37 cellular contexts compared by ENCODE assay signal in genomic region chr5:175120412-175120811, GRCh38.
"Had no signal": no experiment of that assay in that cellular context is flagged by ENCODE, and none has a peak within 500 bp of the region (broad histone marks: within the 10 kb centered on the region; RNA-seq: fewer than 3 reads in every experiment).

No MANE protein-coding gene starts in this region.

- H3K9me3 ChIP-seq: adrenal gland, body of pancreas, breast epithelium had no signal

- H3K27me3 ChIP-seq: adrenal gland, body of pancreas, brain microvascular endothelial cell, breast epithelium had no signal

- H3K4me1 ChIP-seq: adrenal gland, body of pancreas, breast epithelium had no signal

- ATAC-seq: activated CD4-positive, alpha-beta T cell treated with anti-CD3 and anti-CD28 coated beads for 36 hours; activated CD4-positive, CD25-positive, alpha-beta regulatory T cell treated with anti-CD3 and anti-CD28 coated beads, Interleukin-2, amount 50 U/mL, for 24 hours; activated CD8-positive, alpha-beta memory T cell treated with anti-CD3 and anti-CD28 coated beads, Interleukin-2, amount 10 ng/mL, durations not matched to agents 7 days and 5 days; activated CD8-positive, alpha-beta T cell treated with anti-CD3 and anti-CD28 coated beads, Interleukin-2, amount 10 ng/mL, durations not matched to agents 7 days and 5 days; activated naive CD4-positive, alpha-beta T cell treated with anti-CD3 and anti-CD28 coated beads, Interleukin-2, amount 50 U/mL, for 72 hours; activated T-cell treated with anti-CD3 and anti-CD28 coated beads, Interleukin-2, amount 50 U/mL, for 72 hours; activated T-helper 17 cell treated with anti-CD3 and anti-CD28 coated beads, Interleukin-2, amount 50 U/mL, for 72 hours; body of pancreas had no signal

- H3K4me1 Mint-ChIP-seq: activated CD4-positive, alpha-beta memory T cell treated with anti-CD3 and anti-CD28 coated beads, Interleukin-2, amount 10 ng/mL, durations not matched to agents 7 days and 5 days; activated CD4-positive, alpha-beta T cell treated with anti-CD3 and anti-CD28 coated beads for 36 hours; activated CD4-positive, alpha-beta T cell treated with anti-CD3 and anti-CD28 coated beads, Interleukin-2, amount 10 ng/mL, durations not matched to agents 7 days and 5 days; activated CD8-positive, alpha-beta memory T cell treated with anti-CD3 and anti-CD28 coated beads, Interleukin-2, amount 10 ng/mL, durations not matched to agents 7 days and 5 days; activated naive CD8-positive, alpha-beta T cell treated with anti-CD3 and anti-CD28 coated beads for 36 hours; activated T-helper 17 cell treated with anti-CD3 and anti-CD28 coated beads, Interleukin-2, amount 50 U/mL, for 72 hours; central memory CD8-positive, alpha-beta T cell had no signal

- H3K36me3 ChIP-seq: adrenal gland, brain microvascular endothelial cell, breast epithelium had no signal

- H3K27ac Mint-ChIP-seq: activated CD4-positive, alpha-beta memory T cell treated with anti-CD3 and anti-CD28 coated beads, Interleukin-2, amount 10 ng/mL, durations not matched to agents 7 days and 5 days; activated CD4-positive, alpha-beta T cell treated with anti-CD3 and anti-CD28 coated beads for 36 hours; activated CD4-positive, alpha-beta T cell treated with anti-CD3 and anti-CD28 coated beads, Interleukin-2, amount 10 ng/mL, durations not matched to agents 7 days and 5 days; activated CD8-positive, alpha-beta memory T cell treated with anti-CD3 and anti-CD28 coated beads, Interleukin-2, amount 10 ng/mL, durations not matched to agents 7 days and 5 days; activated CD8-positive, alpha-beta T cell treated with anti-CD3 and anti-CD28 coated beads, Interleukin-2, amount 10 ng/mL, durations not matched to agents 7 days and 5 days; activated naive CD4-positive, alpha-beta T cell treated with anti-CD3 and anti-CD28 coated beads for 36 hours; activated naive CD4-positive, alpha-beta T cell treated with anti-CD3 and anti-CD28 coated beads, Interleukin-2, amount 50 U/mL, for 72 hours; activated naive CD8-positive, alpha-beta T cell treated with anti-CD3 and anti-CD28 coated beads for 36 hours; activated T-cell treated with anti-CD3 and anti-CD28 coated beads, Interleukin-2, amount 50 U/mL, for 24 hours; activated T-cell treated with anti-CD3 and anti-CD28 coated beads, Interleukin-2, amount 50 U/mL, for 72 hours; activated T-helper 1 cell treated with anti-CD3 and anti-CD28 coated beads, Interleukin-12 subunit alpha, Interleukin-12 subunit beta, Interleukin-2, Interleukin-4 antibody, amounts not matched to agents 30 ng/mL and 10 ng/mL and 1 ng/mL, durations not matched to agents 14 hours and 24 hours and 36 hours; activated T-helper 17 cell treated with anti-CD3 and anti-CD28 coated beads, Interleukin-2, amount 50 U/mL, for 72 hours; T-helper 1 cell treated with Interleukin-12 subunit alpha and Interleukin-12 subunit beta and Interleukin-4 antibody, amounts not matched to agents 30 μg/mL and 1 μg/mL, for 36 hours; T-helper 2 cell treated with Interferon-gamma antibody and Interleukin-4, amounts not matched to agents 5 μg/mL and 100 μg/mL, for 36 hours had no signal

- H3K4me3 Mint-ChIP-seq: activated CD4-positive, alpha-beta memory T cell treated with anti-CD3 and anti-CD28 coated beads, Interleukin-2, amount 10 ng/mL, durations not matched to agents 7 days and 5 days; activated CD4-positive, alpha-beta T cell treated with anti-CD3 and anti-CD28 coated beads for 36 hours; activated CD4-positive, alpha-beta T cell treated with anti-CD3 and anti-CD28 coated beads, Interleukin-2, amount 10 ng/mL, durations not matched to agents 7 days and 5 days; activated CD8-positive, alpha-beta memory T cell treated with anti-CD3 and anti-CD28 coated beads, Interleukin-2, amount 10 ng/mL, durations not matched to agents 7 days and 5 days; activated CD8-positive, alpha-beta T cell treated with anti-CD3 and anti-CD28 coated beads, Interleukin-2, amount 10 ng/mL, durations not matched to agents 7 days and 5 days; activated naive CD4-positive, alpha-beta T cell treated with anti-CD3 and anti-CD28 coated beads for 36 hours; activated naive CD8-positive, alpha-beta T cell treated with anti-CD3 and anti-CD28 coated beads for 36 hours; activated T-cell treated with anti-CD3 and anti-CD28 coated beads, Interleukin-2, amount 50 U/mL, for 24 hours; activated T-cell treated with anti-CD3 and anti-CD28 coated beads, Interleukin-2, amount 50 U/mL, for 72 hours; activated T-helper 1 cell treated with anti-CD3 and anti-CD28 coated beads, Interleukin-12 subunit alpha, Interleukin-12 subunit beta, Interleukin-2, Interleukin-4 antibody, amounts not matched to agents 30 ng/mL and 10 ng/mL and 1 ng/mL, durations not matched to agents 14 hours and 24 hours and 36 hours; activated T-helper 17 cell treated with anti-CD3 and anti-CD28 coated beads, Interleukin-2, amount 50 U/mL, for 72 hours; central memory CD8-positive, alpha-beta T cell; T-helper 1 cell treated with Interleukin-12 subunit alpha and Interleukin-12 subunit beta and Interleukin-4 antibody, amounts not matched to agents 30 μg/mL and 1 μg/mL, for 36 hours; T-helper 2 cell treated with Interferon-gamma antibody and Interleukin-4, amounts not matched to agents 5 μg/mL and 100 μg/mL, for 36 hours had no signal

- H3K9me3 Mint-ChIP-seq: activated CD4-positive, alpha-beta T cell treated with anti-CD3 and anti-CD28 coated beads, Interleukin-2, amount 10 ng/mL, durations not matched to agents 7 days and 5 days; activated naive CD4-positive, alpha-beta T cell treated with anti-CD3 and anti-CD28 coated beads for 36 hours; activated naive CD8-positive, alpha-beta T cell treated with anti-CD3 and anti-CD28 coated beads for 36 hours; activated T-cell treated with anti-CD3 and anti-CD28 coated beads, Interleukin-2, amount 50 U/mL, for 24 hours; activated T-cell treated with anti-CD3 and anti-CD28 coated beads, Interleukin-2, amount 50 U/mL, for 72 hours; activated T-helper 1 cell treated with anti-CD3 and anti-CD28 coated beads, Interleukin-12 subunit alpha, Interleukin-12 subunit beta, Interleukin-2, Interleukin-4 antibody, amounts not matched to agents 30 ng/mL and 10 ng/mL and 1 ng/mL, durations not matched to agents 14 hours and 24 hours and 36 hours; activated T-helper 17 cell treated with anti-CD3 and anti-CD28 coated beads, Interleukin-2, amount 50 U/mL, for 72 hours; central memory CD8-positive, alpha-beta T cell; T-helper 1 cell treated with Interleukin-12 subunit alpha and Interleukin-12 subunit beta and Interleukin-4 antibody, amounts not matched to agents 30 μg/mL and 1 μg/mL, for 36 hours; T-helper 2 cell treated with Interferon-gamma antibody and Interleukin-4, amounts not matched to agents 5 μg/mL and 100 μg/mL, for 36 hours had no signal

- H3K36me3 Mint-ChIP-seq: activated CD8-positive, alpha-beta memory T cell treated with anti-CD3 and anti-CD28 coated beads, Interleukin-2, amount 10 ng/mL, durations not matched to agents 7 days and 5 days; activated naive CD4-positive, alpha-beta T cell treated with anti-CD3 and anti-CD28 coated beads, Interleukin-2, amount 50 U/mL, for 72 hours; activated naive CD8-positive, alpha-beta T cell treated with anti-CD3 and anti-CD28 coated beads for 36 hours had no signal

- H3K4me3 ChIP-seq: adrenal gland, body of pancreas, breast epithelium had no signal

- DNase-seq: activated CD4-positive, alpha-beta memory T cell treated with anti-CD3 and anti-CD28 coated beads, Interleukin-2, amount 10 ng/mL, durations not matched to agents 7 days and 5 days; activated CD4-positive, alpha-beta T cell treated with anti-CD3 and anti-CD28 coated beads for 1 hour; activated CD4-positive, alpha-beta T cell treated with anti-CD3 and anti-CD28 coated beads for 36 hours; activated CD4-positive, alpha-beta T cell treated with anti-CD3 and anti-CD28 coated beads for 48 hours; activated CD4-positive, alpha-beta T cell treated with anti-CD3 and anti-CD28 coated beads, Interleukin-2, amount 10 ng/mL, durations not matched to agents 7 days and 5 days; activated CD4-positive, alpha-beta T cell treated with anti-CD3 and anti-CD28 coated beads, Interleukin-2, amount 50 U/mL, for 48 hours; activated CD4-positive, CD25-positive, alpha-beta regulatory T cell; activated CD8-positive, alpha-beta memory T cell treated with anti-CD3 and anti-CD28 coated beads for 24 hours; activated CD8-positive, alpha-beta memory T cell treated with anti-CD3 and anti-CD28 coated beads, Interleukin-2, amount 10 ng/mL, durations not matched to agents 7 days and 5 days; activated CD8-positive, alpha-beta memory T cell treated with anti-CD3 and anti-CD28 coated beads, Interleukin-2, amount 50 U/mL, for 48 hours; activated CD8-positive, alpha-beta T cell treated with anti-CD3 and anti-CD28 coated beads, Interleukin-2, amount 10 ng/mL, durations not matched to agents 7 days and 5 days; activated effector memory CD4-positive, alpha-beta T cell treated with anti-CD3 and anti-CD28 coated beads, Interleukin-2, amount 50 U/mL, for 16 hours; activated gamma-delta T cell treated with Interleukin-2 at 50 U/mL for 16 hours; activated naive CD4-positive, alpha-beta T cell; activated naive CD4-positive, alpha-beta T cell treated with anti-CD3 and anti-CD28 coated beads for 36 hours; activated naive CD4-positive, alpha-beta T cell treated with anti-CD3 and anti-CD28 coated beads, Interleukin-2, amount 50 U/mL, for 16 hours; activated naive CD8-positive, alpha-beta T cell treated with anti-CD3 and anti-CD28 coated beads for 36 hours; activated T-cell treated with anti-CD3 and anti-CD28 coated beads, Interleukin-2, amount 50 U/mL, for 24 hours; activated T-cell treated with anti-CD3 and anti-CD28 coated beads, Interleukin-2, amount 50 U/mL, for 72 hours; adrenal gland; amniotic stem cell; aorta; body of pancreas; brain microvascular endothelial cell; cerebellar nuclear complex; T-helper 1 cell; T-helper 2 cell; T-helper 9 cell had no signal

- H3K27ac ChIP-seq: adrenal gland, body of pancreas, brain microvascular endothelial cell, breast epithelium, VCaP had no signal

- H3K27me3 Mint-ChIP-seq: activated CD4-positive, alpha-beta memory T cell treated with anti-CD3 and anti-CD28 coated beads, Interleukin-2, amount 10 ng/mL, durations not matched to agents 7 days and 5 days; activated CD4-positive, alpha-beta T cell treated with anti-CD3 and anti-CD28 coated beads, Interleukin-2, amount 10 ng/mL, durations not matched to agents 7 days and 5 days; activated CD8-positive, alpha-beta memory T cell treated with anti-CD3 and anti-CD28 coated beads, Interleukin-2, amount 10 ng/mL, durations not matched to agents 7 days and 5 days had no signal
